ENCODE assay signal across 11 cellular contexts in the genomic region with DNA sequence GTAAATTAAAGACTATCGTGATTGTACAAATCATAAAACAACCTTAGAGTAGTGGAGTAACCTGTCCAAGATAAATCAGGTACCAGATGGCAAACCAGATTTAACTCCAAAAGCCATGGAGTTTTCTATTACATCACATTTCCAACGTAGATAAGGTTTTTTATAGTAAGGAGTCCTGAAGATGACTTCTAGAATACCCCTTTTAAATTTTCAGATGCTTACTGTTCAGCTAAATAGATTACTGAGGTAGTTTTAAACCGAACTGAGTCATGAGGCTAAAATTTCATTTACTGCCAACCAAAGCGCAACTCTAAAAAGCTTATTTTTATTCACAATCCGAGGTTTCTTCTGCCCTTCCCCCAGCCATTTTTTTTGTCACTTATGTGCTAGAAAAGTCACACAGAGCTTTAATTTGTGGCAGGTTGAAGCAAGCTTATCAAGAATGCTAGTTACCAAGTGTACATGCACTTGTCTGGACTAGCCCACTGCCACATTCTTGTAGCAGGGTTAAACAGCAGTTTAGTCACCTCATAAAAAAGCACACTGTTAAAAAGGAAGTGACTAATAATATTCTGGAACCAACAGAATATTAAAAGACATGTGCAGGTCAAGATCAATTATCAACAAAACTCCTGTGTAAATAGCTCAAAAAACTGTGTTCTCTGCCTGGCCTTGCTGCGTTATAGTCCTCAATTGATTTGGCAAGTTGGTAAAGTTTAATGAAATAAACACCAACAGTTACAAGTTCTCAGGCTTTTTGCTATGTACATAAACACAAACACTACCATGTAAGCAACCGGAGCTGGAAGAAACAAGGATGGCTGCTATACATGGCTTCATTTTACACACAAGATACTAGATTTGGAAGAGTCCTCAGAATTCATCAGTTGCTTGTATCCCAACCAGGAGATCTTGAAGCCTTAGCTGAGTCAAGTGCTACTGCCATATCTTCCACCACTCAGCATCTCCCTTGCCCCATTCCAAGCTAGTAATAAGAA.
DNase-seq lines count a peak whose midpoint lies in the region; ATAC-seq and TF ChIP-seq lines count a peak whose summit lies in the region.
"Had no signal": no experiment of that assay in that cellular context is flagged by ENCODE, and none has a peak within 500 bp of the region (broad histone marks: within the 10 kb centered on the region; RNA-seq: fewer than 3 reads in every experiment).

No MANE protein-coding gene starts in this region.

- no peaks in the 10 kb centered on the region for H3K4me1 Mint-ChIP-seq in immature natural killer cell
- H3K4me1 Mint-ChIP-seq: neural progenitor cell had no signal

- no peaks in the 10 kb centered on the region for H3K9me2 ChIP-seq in PC-9 (ENCODE audit: insufficient read depth)

- no peak overlapping the region for H2AFZ ChIP-seq in mesenchymal stem cell (ENCODE audit: low read depth, low read length)
- H2AFZ ChIP-seq in PC-9, result no peak overlapping the region
- H2AFZ ChIP-seq: neural progenitor cell had no signal

- no peak overlapping the region for H2BK120ac ChIP-seq in mesenchymal stem cell (ENCODE audit: low read depth, low read length)

- CTCF ChIA-PET in PC-9 (lab: Charles Lee), result interaction anchor here (1.1 kb wide), 1 partner anchor 17 kb away, joined by 10 read pairs; no protein-coding TSS in a partner anchor

- no TSS peak for BruUV-seq in PC-9 (replicated peaks; lab: Mats Ljungman, UMichigan)

- H3F3A ChIP-seq in PC-9 (ENCODE audit: insufficient read depth, low read depth), result peaks cover 8% of the 10 kb centered on the region; the same call in 1 of the 2 replicates

- H3K79me2 ChIP-seq in PC-9 (ENCODE audit: low read depth), result no peaks in the 10 kb centered on the region

- H3K4me2 ChIP-seq in mesenchymal stem cell (ENCODE audit: low read length, poor library complexity, severe bottlenecking) (no peak overlapping the region), PC-9 (no peak overlapping the region)
- H3K4me2 ChIP-seq: neural progenitor cell had no signal

- H3K27me3 ChIP-seq in mesenchymal stem cell (ENCODE audit: control insufficient read depth in 1 of 2, insufficient read depth in 1 of 2, low read length in 2 of 2) (no peaks in the 10 kb centered on the region), PC-9 (ENCODE audit: insufficient read depth, low read depth) (no peaks in the 10 kb centered on the region)
- H3K27me3 ChIP-seq: neural progenitor cell had no signal

- H3K18ac ChIP-seq in mesenchymal stem cell (ENCODE audit: low read depth in 1 of 2, low read length in 2 of 2), result no peak overlapping the region

- H3K9me3 ChIP-seq in mesenchymal stem cell (ENCODE audit: control insufficient read depth, low read length) (no peaks in the 10 kb centered on the region), PC-9 (ENCODE audit: insufficient read depth, low read depth) (no peaks in the 10 kb centered on the region)

- H3K36me3 ChIP-seq in mesenchymal stem cell (ENCODE audit: control insufficient read depth in 1 of 2, insufficient read depth in 2 of 2, low read depth in 1 of 2, low read length in 2 of 2) (no peaks in the 10 kb centered on the region), PC-9 (ENCODE audit: low read depth) (no peaks in the 10 kb centered on the region)
- H3K36me3 ChIP-seq: neural progenitor cell had no signal

- H4K8ac ChIP-seq in mesenchymal stem cell (ENCODE audit: low read length), result no peak overlapping the region

- no peak overlapping the region for H3K4ac ChIP-seq in mesenchymal stem cell (ENCODE audit: low read depth in 1 of 2, low read length in 2 of 2)

- H3K27ac ChIP-seq in VCaP, result peak overlapping the region; percentile 40
- H3K27ac ChIP-seq in mesenchymal stem cell (ENCODE audit: low read length, poor library complexity, severe bottlenecking), result peak overlapping the region; percentile 89
- H3K27ac ChIP-seq in PC-9, result no peak overlapping the region
- H3K27ac ChIP-seq: neural progenitor cell had no signal

- no peak overlapping the region for H2BK15ac ChIP-seq in mesenchymal stem cell (ENCODE audit: low read depth, poor library complexity, severe bottlenecking)

- H2BK12ac ChIP-seq in mesenchymal stem cell (ENCODE audit: low read length in 2 of 2), result no peak overlapping the region

- H4K91ac ChIP-seq in mesenchymal stem cell (ENCODE audit: low read length), result no peak overlapping the region

- 89% methylated on average over 4 of the region's 7 CpGs for WGBS in mesenchymal stem cell

- H3K9me3 Mint-ChIP-seq in immature natural killer cell, result no peaks in the 10 kb centered on the region
- H3K9me3 Mint-ChIP-seq: neural progenitor cell had no signal

- no peak for TF ChIP-seq CTCF in VCaP (conservative IDR thresholded peaks at IDR 0.05)
- TF ChIP-seq CTCF in PC-9 (conservative IDR thresholded peaks at IDR 0.05), result no peak

- no peak for ATAC-seq in GM19467 (IDR thresholded peaks at IDR 0.05; ENCODE audit: unreplicated experiment)

- H3K4me3 ChIP-seq in mesenchymal stem cell (ENCODE audit: insufficient read depth in 1 of 2, low read depth in 1 of 2, low read length in 2 of 2), result no peak overlapping the region
- no peak overlapping the region for H3K4me3 ChIP-seq in PC-9
- H3K4me3 ChIP-seq: neural progenitor cell had no signal

- H3K14ac ChIP-seq in mesenchymal stem cell (ENCODE audit: low read length in 2 of 2), result no peak overlapping the region

- no peak overlapping the region for H3K4me3 Mint-ChIP-seq in immature natural killer cell
- H3K4me3 Mint-ChIP-seq: neural progenitor cell had no signal

- H3K27me3 Mint-ChIP-seq in immature natural killer cell (ENCODE audit: low read depth in 3 of 3), result no peaks in the 10 kb centered on the region

- DNase-seq in EH (ENCODE audit: low read depth) (peak; percentile 77), HS-5 (ENCODE audit: low read depth) (peak; percentile 31), mesenchymal stem cell (peak; percentile 27), PC-9 (no peak), immature natural killer cell (no peak)
- no peak for DNase-seq in activated CD8-positive, alpha-beta memory T cell treated with anti-CD3 and anti-CD28 coated beads, Interleukin-2, amount 50 U/mL, for 4 hours
- DNase-seq: activated CD4-positive, alpha-beta T cell treated with anti-CD3 and anti-CD28 coated beads, Interleukin-2, amount 50 U/mL, for 48 hours; stimulated activated naive CD4-positive, alpha-beta T cell had no signal

- H4K20me1 ChIP-seq in PC-9 (ENCODE audit: insufficient read depth), result no peaks in the 10 kb centered on the region

- no peak overlapping the region for H3K27ac Mint-ChIP-seq in immature natural killer cell
- H3K27ac Mint-ChIP-seq: neural progenitor cell had no signal

- no peaks in the 10 kb centered on the region for H3K36me3 Mint-ChIP-seq in immature natural killer cell
- H3K36me3 Mint-ChIP-seq: neural progenitor cell had no signal

- H2AK5ac ChIP-seq in mesenchymal stem cell (ENCODE audit: low read length, severe bottlenecking), result peak overlapping the region; percentile 43

- peak overlapping the region; percentile 21 for H3K9ac ChIP-seq in mesenchymal stem cell (ENCODE audit: low read length)
- H3K9ac ChIP-seq: neural progenitor cell had no signal

- no peak overlapping the region for H3K23ac ChIP-seq in mesenchymal stem cell (ENCODE audit: low read length in 2 of 2)

- intact Hi-C loops in PC-9 (cut with micrococcal nuclease; ENCODE audit: unreplicated experiment), result no loop called here

- H3K79me1 ChIP-seq in mesenchymal stem cell (replicated peaks; ENCODE audit: low read length, poor library complexity, severe bottlenecking), result peaks cover 1% of the 10 kb centered on the region

- H3K4me1 ChIP-seq in mesenchymal stem cell (ENCODE audit: control insufficient read depth, insufficient read depth, low read depth, low read length), result no peaks in the 10 kb centered on the region
- H3K4me1 ChIP-seq in PC-9 (replicated peaks; ENCODE audit: insufficient read depth), result no peaks in the 10 kb centered on the region
- H3K4me1 ChIP-seq: neural progenitor cell had no signal

- no peak overlapping the region for H2BK5ac ChIP-seq in mesenchymal stem cell (ENCODE audit: low read depth, low read length, poor library complexity, severe bottlenecking)

- POLR2A ChIA-PET in PC-9 (lab: Charles Lee; ENCODE audit: unreplicated experiment), result interaction anchor here (0.7 kb wide), 1 partner anchor 565 kb away, joined by 6 read pairs; no protein-coding TSS in a partner anchor

Comparison
In these comparisons a context has a peak if more than half of its experiments do, and no peak if none do; other contexts are left out.
1. DNase-seq: peak in EH (single experiment), HS-5 (single experiment) and mesenchymal stem cell (single experiment); none in PC-9 (0 of 2), immature natural killer cell (0 of 3) and activated CD8-positive, alpha-beta memory T cell treated with anti-CD3 and anti-CD28 coated beads, Interleukin-2, amount 50 U/mL, for 4 hours (single experiment).